ENCODE assay signal across 8 cellular contexts in the genomic region with DNA sequence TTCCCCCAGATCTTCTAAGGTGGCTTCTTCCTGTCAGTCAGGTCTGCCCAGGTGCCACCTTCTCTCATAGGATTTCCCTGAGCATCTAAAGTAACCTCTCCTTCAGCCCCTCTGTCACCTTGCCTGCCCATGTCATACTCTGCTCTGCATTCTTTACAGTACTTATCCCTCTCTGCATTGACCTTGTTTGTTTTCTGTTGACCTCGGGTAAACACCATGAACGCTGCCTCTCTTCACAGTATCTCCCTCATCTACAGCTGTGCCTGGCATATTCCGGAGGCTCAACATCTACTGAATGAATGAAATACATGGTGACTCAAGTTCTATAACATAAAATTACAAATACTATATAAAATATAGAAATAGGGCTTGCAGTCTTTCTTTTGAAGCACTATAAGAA.
"Had no signal": no experiment of that assay in that cellular context is flagged by ENCODE, and none has a peak within 500 bp of the region (broad histone marks: within the 10 kb centered on the region; RNA-seq: fewer than 3 reads in every experiment).

No MANE protein-coding gene starts in this region.

- H3K9ac ChIP-seq: KMS-11 had no signal

- H3K27ac ChIP-seq: KMS-11 had no signal

- DNase-seq: GOT3, H7, HFFc6, Karpas-422, KBM-7 had no signal

- H3K4me2 ChIP-seq: KMS-11 had no signal

- ATAC-seq: HCT116 had no signal

- H3K4me3 ChIP-seq: HAP-1 had no signal

- H3K9me3 ChIP-seq: HAP-1 had no signal

- H3K36me3 ChIP-seq: HAP-1 had no signal
